ENCODE assay signal across 16 cellular contexts in the genomic region with DNA sequence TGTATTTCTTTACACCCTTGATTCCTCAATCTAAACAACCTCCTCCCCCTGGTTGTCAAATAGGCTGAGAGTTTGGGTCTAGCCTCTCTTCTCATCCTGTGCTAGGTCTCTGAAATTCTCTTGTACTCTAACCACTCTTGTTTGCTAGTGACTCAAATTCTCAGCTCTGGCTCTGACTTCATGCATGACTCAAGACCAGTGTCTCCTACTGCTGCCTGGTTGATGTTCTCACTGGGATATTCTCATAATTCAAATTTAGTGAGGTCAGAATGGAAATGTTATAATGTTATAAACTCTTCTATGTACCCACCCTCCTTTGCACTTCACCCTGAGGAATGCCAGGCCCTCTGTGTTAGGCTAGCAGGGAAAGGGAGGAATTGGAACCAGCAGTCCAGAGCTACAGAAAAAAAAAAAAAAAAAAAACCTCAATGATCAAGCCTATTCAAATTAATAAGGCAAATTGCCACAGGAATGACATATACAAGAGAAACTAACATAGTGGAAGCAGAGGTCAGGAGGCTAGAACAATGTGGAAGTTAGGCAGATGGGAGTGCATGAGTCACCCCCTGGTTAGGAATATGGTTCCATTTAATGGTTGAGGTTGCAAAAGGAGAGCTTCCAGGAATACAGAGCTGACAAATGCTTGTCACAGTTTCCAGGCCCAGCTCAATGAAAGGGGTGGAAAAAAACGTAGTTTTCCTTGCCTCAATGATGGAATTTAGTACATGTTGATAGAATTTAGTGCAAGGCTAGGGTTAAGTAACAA.
A peak's percentile ranks its signal among the peaks of the same experiment; 100 is the strongest.
DNase-seq lines count a peak whose midpoint lies in the region; ATAC-seq, FAIRE-seq and TF ChIP-seq lines count a peak whose summit lies in the region.
"Had no signal": no experiment of that assay in that cellular context is flagged by ENCODE, and none has a peak within 500 bp of the region (broad histone marks: within the 10 kb centered on the region; RNA-seq: fewer than 3 reads in every experiment).

No MANE protein-coding gene starts in this region.

- no peak overlapping the region for H3K4me2 ChIP-seq in endothelial cell of umbilical vein (ENCODE audit: insufficient read depth, low read length)
- H3K4me2 ChIP-seq in trophoblast cell (ENCODE audit: low read length): no peak overlapping the region

- no peaks in the 10 kb centered on the region for H3K79me1 ChIP-seq in trophoblast cell (ENCODE audit: low read length)

- no peaks in the 10 kb centered on the region for H3K36me3 ChIP-seq in endothelial cell of umbilical vein (ENCODE audit: control insufficient read depth in 2 of 2, extremely low read depth in 1 of 2, insufficient read depth in 2 of 2, low read length in 2 of 2)
- H3K36me3 ChIP-seq in muscle layer of duodenum (ENCODE audit: control insufficient read depth in 1 of 2, insufficient read depth in 2 of 2, low read length in 2 of 2): no peaks in the 10 kb centered on the region
- no peaks in the 10 kb centered on the region for H3K36me3 ChIP-seq in trophoblast cell (ENCODE audit: control insufficient read depth in 1 of 2, insufficient read depth in 2 of 2, low read length in 2 of 2)
- H3K36me3 ChIP-seq: colonic mucosa, heart left ventricle, upper lobe of left lung had no signal

- H3K18ac ChIP-seq in trophoblast cell (ENCODE audit: low read length): no peak overlapping the region

- peaks cover 10% of the 10 kb centered on the region for H3K4me1 ChIP-seq in endothelial cell of umbilical vein (ENCODE audit: control insufficient read depth, extremely low read depth, insufficient read depth, low read length)
- H3K4me1 ChIP-seq in muscle layer of duodenum (ENCODE audit: control insufficient read depth in 1 of 2, insufficient read depth in 2 of 2, low read length in 2 of 2): no peaks in the 10 kb centered on the region
- peaks cover 4 to 5% of the 10 kb centered on the region in 2 experiments for H3K4me1 ChIP-seq in trophoblast cell (ENCODE audit: control insufficient read depth in 1 of 2, insufficient read depth in 2 of 2, low read length in 2 of 2)
- H3K4me1 ChIP-seq: colonic mucosa, heart left ventricle, upper lobe of left lung had no signal

- H3K36me3 Mint-ChIP-seq in activated T-helper 2 cell treated with anti-CD3 and anti-CD28 coated beads, Interferon-gamma antibody, Interleukin-2, Interleukin-4, amounts not matched to agents 10 μg/mL and 5 μg/mL and 100 μg/mL, durations not matched to agents 14 hours and 24 hours and 36 hours (ENCODE audit: low read depth): no peaks in the 10 kb centered on the region
- no peaks in the 10 kb centered on the region for H3K36me3 Mint-ChIP-seq in progenitor cell of endocrine pancreas (ENCODE audit: insufficient read depth)

- no peak overlapping the region for H4K91ac ChIP-seq in trophoblast cell (ENCODE audit: low read depth, low read length)

- DNase-seq in AG09319 (ENCODE audit: extremely low read depth, low read depth) (peak; percentile 20), RCC 7860 (ENCODE audit: low spot score) (peak; percentile 5), endothelial cell of umbilical vein (ENCODE audit: low read depth, low spot score) (peak; percentile 73), trophoblast cell (no peak), progenitor cell of endocrine pancreas (ENCODE audit: low spot score, unreplicated experiment) (no peak)
- DNase-seq in activated T-helper 2 cell treated with anti-CD3 and anti-CD28 coated beads, Interferon-gamma antibody, Interleukin-2, Interleukin-4, amounts not matched to agents 10 μg/mL and 5 μg/mL and 100 μg/mL, durations not matched to agents 14 hours and 24 hours and 36 hours (ENCODE audit: low spot score): no peak
- DNase-seq: activated CD4-positive, alpha-beta T cell treated with anti-CD3 and anti-CD28 coated beads, Interleukin-2, amount 10 ng/mL, durations not matched to agents 7 days and 5 days; colonic mucosa; DND-41; heart left ventricle; NCI-H1048; NCI-H774; right cardiac atrium; upper lobe of left lung had no signal

- no peaks in the 10 kb centered on the region for H3K27me3 Mint-ChIP-seq in activated T-helper 2 cell treated with anti-CD3 and anti-CD28 coated beads, Interferon-gamma antibody, Interleukin-2, Interleukin-4, amounts not matched to agents 10 μg/mL and 5 μg/mL and 100 μg/mL, durations not matched to agents 14 hours and 24 hours and 36 hours (ENCODE audit: low read depth)
- no peaks in the 10 kb centered on the region for H3K27me3 Mint-ChIP-seq in progenitor cell of endocrine pancreas
- H3K27me3 Mint-ChIP-seq: activated CD4-positive, alpha-beta T cell treated with anti-CD3 and anti-CD28 coated beads, Interleukin-2, amount 10 ng/mL, durations not matched to agents 7 days and 5 days had no signal

- CTCF ChIA-PET in endothelial cell of umbilical vein (lab: Charles Lee): interaction anchor here (1.5 to 1.8 kb wide), 3 partner anchors 17 to 645 kb away, joined by 3 to 7 read pairs (median 5); no protein-coding TSS in a partner anchor

- H3K23ac ChIP-seq in trophoblast cell (ENCODE audit: low read length): no peak overlapping the region

- no peaks in the 10 kb centered on the region for H3K9me1 ChIP-seq in endothelial cell of umbilical vein (replicated peaks; ENCODE audit: control insufficient read depth, extremely low read depth, insufficient read depth, low read length)

- no peak overlapping the region for H2BK120ac ChIP-seq in trophoblast cell (ENCODE audit: insufficient read depth, low read length, poor library complexity)

- no peak for FAIRE-seq in RCC 7860 (lab: Jason Lieb, UNC)
- peak; percentile 18 for FAIRE-seq in endothelial cell of umbilical vein (lab: Jason Lieb, UNC)

- no peak overlapping the region for H3K14ac ChIP-seq in trophoblast cell (ENCODE audit: low read length)

- no peaks in the 10 kb centered on the region for H3K9me3 Mint-ChIP-seq in activated T-helper 2 cell treated with anti-CD3 and anti-CD28 coated beads, Interferon-gamma antibody, Interleukin-2, Interleukin-4, amounts not matched to agents 10 μg/mL and 5 μg/mL and 100 μg/mL, durations not matched to agents 14 hours and 24 hours and 36 hours
- peaks cover 7% of the 10 kb centered on the region for H3K9me3 Mint-ChIP-seq in progenitor cell of endocrine pancreas (ENCODE audit: low read depth)
- H3K9me3 Mint-ChIP-seq: activated CD4-positive, alpha-beta T cell treated with anti-CD3 and anti-CD28 coated beads, Interleukin-2, amount 10 ng/mL, durations not matched to agents 7 days and 5 days had no signal

- no peak for TF ChIP-seq POLR2A in endothelial cell of umbilical vein (IDR thresholded peaks at IDR 0.05; ENCODE audit: low read depth, low read length)

- no peak overlapping the region for H3K4me3 Mint-ChIP-seq in activated T-helper 2 cell treated with anti-CD3 and anti-CD28 coated beads, Interferon-gamma antibody, Interleukin-2, Interleukin-4, amounts not matched to agents 10 μg/mL and 5 μg/mL and 100 μg/mL, durations not matched to agents 14 hours and 24 hours and 36 hours (ENCODE audit: low read depth)
- H3K4me3 Mint-ChIP-seq in progenitor cell of endocrine pancreas (ENCODE audit: low read depth): no peak overlapping the region
- H3K4me3 Mint-ChIP-seq: activated CD4-positive, alpha-beta T cell treated with anti-CD3 and anti-CD28 coated beads, Interleukin-2, amount 10 ng/mL, durations not matched to agents 7 days and 5 days had no signal

- no peak overlapping the region for H2AFZ ChIP-seq in endothelial cell of umbilical vein (ENCODE audit: low read depth, low read length)
- no peak overlapping the region for H2AFZ ChIP-seq in trophoblast cell (ENCODE audit: insufficient read depth, low read length, poor library complexity)

- no peak for ATAC-seq in HG02981 (IDR thresholded peaks at IDR 0.05; ENCODE audit: unreplicated experiment)
- ATAC-seq: heart left ventricle, right cardiac atrium had no signal

- H3K79me2 ChIP-seq in endothelial cell of umbilical vein (ENCODE audit: control insufficient read depth, insufficient read depth, low read length) (no peaks in the 10 kb centered on the region), trophoblast cell (ENCODE audit: control insufficient read depth, insufficient read depth, low read length, poor library complexity) (no peaks in the 10 kb centered on the region)

- no peak overlapping the region for H3K9ac ChIP-seq in endothelial cell of umbilical vein (replicated peaks; ENCODE audit: extremely low read depth, insufficient read depth, low read length)
- no peak overlapping the region for H3K9ac ChIP-seq in trophoblast cell (ENCODE audit: low read length)

- no peak overlapping the region for H4K12ac ChIP-seq in trophoblast cell (ENCODE audit: low read depth, low read length)

- no CpG with 5 or more reads among the region's 1 CpG for WGBS in trophoblast cell (ENCODE audit: extremely low coverage, insufficient coverage, insufficient read length)

- no TSS peak for BruUV-seq in endothelial cell of umbilical vein (replicated peaks; lab: Mats Ljungman, UMichigan)

- H2BK12ac ChIP-seq in trophoblast cell (ENCODE audit: low read length): no peak overlapping the region

- no peaks in the 10 kb centered on the region for H3K4me1 Mint-ChIP-seq in activated T-helper 2 cell treated with anti-CD3 and anti-CD28 coated beads, Interferon-gamma antibody, Interleukin-2, Interleukin-4, amounts not matched to agents 10 μg/mL and 5 μg/mL and 100 μg/mL, durations not matched to agents 14 hours and 24 hours and 36 hours (ENCODE audit: low read depth)
- H3K4me1 Mint-ChIP-seq in progenitor cell of endocrine pancreas (ENCODE audit: low read depth): no peaks in the 10 kb centered on the region
- H3K4me1 Mint-ChIP-seq: activated CD4-positive, alpha-beta T cell treated with anti-CD3 and anti-CD28 coated beads, Interleukin-2, amount 10 ng/mL, durations not matched to agents 7 days and 5 days had no signal

- H4K8ac ChIP-seq in trophoblast cell (ENCODE audit: low read depth, low read length): no peak overlapping the region

- no peak overlapping the region for H3K4me3 ChIP-seq in endothelial cell of umbilical vein (replicated peaks in 1 of 3; ENCODE audit: insufficient read depth in 1 of 3, low read depth in 1 of 3, low read length in 3 of 3)
- no peak overlapping the region for H3K4me3 ChIP-seq in muscle layer of duodenum (ENCODE audit: low read depth in 1 of 2, low read length in 2 of 2)
- no peak overlapping the region for H3K4me3 ChIP-seq in trophoblast cell (ENCODE audit: low read depth, low read length)
- H3K4me3 ChIP-seq: colonic mucosa, heart left ventricle, upper lobe of left lung had no signal

- H3K4ac ChIP-seq in trophoblast cell (ENCODE audit: low read depth, low read length): no peak overlapping the region

- H3K27me3 ChIP-seq in endothelial cell of umbilical vein (ENCODE audit: control insufficient read depth in 2 of 2, insufficient read depth in 2 of 2, low read length in 2 of 2): no peaks in the 10 kb centered on the region
- H3K27me3 ChIP-seq in muscle layer of duodenum (ENCODE audit: low read depth, low read length): no peaks in the 10 kb centered on the region
- no peaks in the 10 kb centered on the region for H3K27me3 ChIP-seq in trophoblast cell (ENCODE audit: insufficient read depth, low read length)
- H3K27me3 ChIP-seq: colonic mucosa, heart left ventricle, upper lobe of left lung had no signal

- no peaks in the 10 kb centered on the region for H4K20me1 ChIP-seq in endothelial cell of umbilical vein (replicated peaks; ENCODE audit: control insufficient read depth, extremely low read depth, insufficient read depth, low read length)

- peak overlapping the region; percentile 24 for H3K27ac ChIP-seq in endothelial cell of umbilical vein (ENCODE audit: insufficient read depth, low read depth, low read length)
- peak overlapping the region; percentile 48 for H3K27ac ChIP-seq in muscle layer of duodenum (ENCODE audit: low read length)
- H3K27ac ChIP-seq in trophoblast cell (ENCODE audit: low read depth, low read length): no peak overlapping the region
- H3K27ac ChIP-seq: colonic mucosa, heart left ventricle, upper lobe of left lung had no signal

- no peaks in the 10 kb centered on the region for H3K9me3 ChIP-seq in endothelial cell of umbilical vein (replicated peaks; ENCODE audit: control insufficient read depth, insufficient read depth, low read length)
- H3K9me3 ChIP-seq in muscle layer of duodenum (ENCODE audit: control insufficient read depth in 1 of 2, low read length in 2 of 2): no peaks in the 10 kb centered on the region
- H3K9me3 ChIP-seq in trophoblast cell (ENCODE audit: insufficient read depth, low read depth, low read length): no peaks in the 10 kb centered on the region
- H3K9me3 ChIP-seq: colonic mucosa, heart left ventricle, upper lobe of left lung had no signal

- intact Hi-C loops in endothelial cell of umbilical vein (cut with micrococcal nuclease): no loop called here
- intact Hi-C loops in activated T-helper 2 cell treated with anti-CD3 and anti-CD28 coated beads, Interferon-gamma antibody, Interleukin-2, Interleukin-4, amounts not matched to agents 10 μg/mL and 5 μg/mL and 100 μg/mL, durations not matched to agents 14 hours and 24 hours and 36 hours (cut with micrococcal nuclease): no loop called here

- H2BK5ac ChIP-seq in trophoblast cell (ENCODE audit: low read depth, low read length, poor library complexity): no peak overlapping the region

- no peak overlapping the region for H2AK5ac ChIP-seq in trophoblast cell (ENCODE audit: low read length)

- dilution Hi-C loops in endothelial cell of umbilical vein (cut with MboI; ENCODE audit: extremely low pct_ligation_motif_present, low sequenced_read_pairs): no loop called here

- POLR2A ChIA-PET in endothelial cell of umbilical vein (lab: Charles Lee): no interaction called here

- H3K27ac Mint-ChIP-seq in activated T-helper 2 cell treated with anti-CD3 and anti-CD28 coated beads, Interferon-gamma antibody, Interleukin-2, Interleukin-4, amounts not matched to agents 10 μg/mL and 5 μg/mL and 100 μg/mL, durations not matched to agents 14 hours and 24 hours and 36 hours: no peak overlapping the region
- H3K27ac Mint-ChIP-seq in progenitor cell of endocrine pancreas: no peak overlapping the region
- H3K27ac Mint-ChIP-seq: activated CD4-positive, alpha-beta T cell treated with anti-CD3 and anti-CD28 coated beads, Interleukin-2, amount 10 ng/mL, durations not matched to agents 7 days and 5 days had no signal

- TF ChIP-seq CTCF in AG09319 (IDR thresholded peaks at IDR 0.05; ENCODE audit: low read depth, low read length) (no peak), endothelial cell of umbilical vein (IDR thresholded peaks at IDR 0.05; ENCODE audit: extremely low read depth in 1 of 2, insufficient read depth in 1 of 2, low read depth in 1 of 2, low read length in 2 of 2) (no peak), progenitor cell of endocrine pancreas (IDR thresholded peaks at IDR 0.05; ENCODE audit: unreplicated experiment) (no peak)

Comparison
In these comparisons a context has a peak if more than half of its experiments do, and no peak if none do; other contexts are left out.
1. DNase-seq: peak in AG09319 (single experiment), RCC 7860 (single experiment) and endothelial cell of umbilical vein (single experiment); none in activated T-helper 2 cell treated with anti-CD3 and anti-CD28 coated beads, Interferon-gamma antibody, Interleukin-2, Interleukin-4, amounts not matched to agents 10 μg/mL and 5 μg/mL and 100 μg/mL, durations not matched to agents 14 hours and 24 hours and 36 hours (single experiment), trophoblast cell (0 of 2) and progenitor cell of endocrine pancreas (single experiment).